14 cellular contexts compared by ENCODE assay signal in genomic region chr16:89378947-89379771, GRCh38.
DNase-seq lines count a peak whose midpoint lies in the region; ATAC-seq, FAIRE-seq and TF ChIP-seq lines count a peak whose summit lies in the region.
"Had no signal": no experiment of that assay in that cellular context is flagged by ENCODE, and none has a peak within 500 bp of the region (broad histone marks: within the 10 kb centered on the region; RNA-seq: fewer than 3 reads in every experiment).

No MANE protein-coding gene starts in this region.

- POLR2A ChIA-PET in CD4-positive, alpha-beta T cell (lab: Charles Lee): interaction anchor here (0.6 to 1.1 kb wide), 2 partner anchors 19 to 110 kb away, joined by 3 read pairs; no protein-coding TSS in a partner anchor

- no peak for ATAC-seq in CD4-positive, alpha-beta T cell (ENCODE audit: poor library complexity)
- peak; percentile 72 for ATAC-seq in esophagus mucosa
- ATAC-seq: activated CD8-positive, alpha-beta memory T cell treated with anti-CD3 and anti-CD28 coated beads, Interleukin-2, amount 10 ng/mL, durations not matched to agents 7 days and 5 days; right lobe of liver had no signal

- peaks cover 36% of the 10 kb centered on the region for H3K36me3 Mint-ChIP-seq in CD4-positive, alpha-beta T cell (ENCODE audit: low read depth)

- H3K4me1 Mint-ChIP-seq in CD4-positive, alpha-beta T cell (ENCODE audit: low read depth): peaks cover 93% of the 10 kb centered on the region

- no peak for FAIRE-seq in frontal cortex (lab: Jason Lieb, UNC)
- FAIRE-seq: H1 had no signal

- H3K36me3 ChIP-seq in neutrophil: no peaks in the 10 kb centered on the region
- H3K36me3 ChIP-seq: colonic mucosa, right lobe of liver had no signal

- H3K27me3 Mint-ChIP-seq in CD4-positive, alpha-beta T cell: no peaks in the 10 kb centered on the region
- H3K27me3 Mint-ChIP-seq: activated CD8-positive, alpha-beta memory T cell treated with anti-CD3 and anti-CD28 coated beads, Interleukin-2, amount 10 ng/mL, durations not matched to agents 7 days and 5 days had no signal

- peak overlapping the region; percentile 61 for H3K27ac Mint-ChIP-seq in CD4-positive, alpha-beta T cell

- CTCF ChIA-PET in CD4-positive, alpha-beta T cell (lab: Charles Lee): interaction anchor here (0.6 kb wide), 1 partner anchor 12 kb away, joined by 3 read pairs; no protein-coding TSS in a partner anchor

- peak overlapping the region; percentile 30 for H3K4me3 Mint-ChIP-seq in CD4-positive, alpha-beta T cell
- H3K4me3 Mint-ChIP-seq: activated CD8-positive, alpha-beta memory T cell treated with anti-CD3 and anti-CD28 coated beads, Interleukin-2, amount 10 ng/mL, durations not matched to agents 7 days and 5 days had no signal

- no peaks in the 10 kb centered on the region for H3K9me3 ChIP-seq in CD4-positive, alpha-beta T cell (ENCODE audit: control insufficient read depth, low read length)
- H3K9me3 ChIP-seq in neutrophil: no peaks in the 10 kb centered on the region
- H3K9me3 ChIP-seq: colonic mucosa, right lobe of liver, SJSA1 had no signal

- no peak overlapping the region for H3K27ac ChIP-seq in CD4-positive, alpha-beta T cell (ENCODE audit: low read depth, low read length)
- H3K27ac ChIP-seq in neutrophil: peak overlapping the region; percentile 46
- H3K27ac ChIP-seq: colonic mucosa, right lobe of liver, SJSA1 had no signal

- no peak for DNase-seq in CD4-positive, alpha-beta T cell
- DNase-seq in NCI-H510A treated with DMSO at 0.1 percent for 48 hours (lab: John Stamatoyannopoulos, UW): peak; percentile 43
- no peak for DNase-seq in activated CD4-positive, CD25-positive, alpha-beta regulatory T cell treated with anti-CD3 and anti-CD28 coated beads, Interleukin-2, amount 50 U/mL, for 72 hours
- DNase-seq in NCI-H345 (lab: John Stamatoyannopoulos, UW): no peak
- no peak for DNase-seq in dermis blood vessel endothelial cell
- DNase-seq in frontal cortex (ENCODE audit: low spot score in 2 of 2): no peak
- DNase-seq: activated CD8-positive, alpha-beta memory T cell treated with anti-CD3 and anti-CD28 coated beads, Interleukin-2, amount 10 ng/mL, durations not matched to agents 7 days and 5 days; colonic mucosa; COR-L47 had no signal

- no peaks in the 10 kb centered on the region for H3K27me3 ChIP-seq in CD4-positive, alpha-beta T cell (ENCODE audit: control insufficient read depth, insufficient read depth, low read length)
- H3K27me3 ChIP-seq in neutrophil: no peaks in the 10 kb centered on the region
- H3K27me3 ChIP-seq: colonic mucosa, right lobe of liver, SJSA1 had no signal

- H3K4me1 ChIP-seq in neutrophil (ENCODE audit: control insufficient read depth in 1 of 2, insufficient read depth in 1 of 2, low read depth in 1 of 2, low read length in 1 of 2): peaks cover 22% of the 10 kb centered on the region in 2 experiments

- H3K4me3 ChIP-seq in neutrophil (ENCODE audit: low read depth in 1 of 2, low read length in 1 of 2): no peak overlapping the region
- H3K4me3 ChIP-seq: colonic mucosa, right lobe of liver, SJSA1 had no signal

- TF ChIP-seq CTCF in CD4-positive, alpha-beta T cell (IDR thresholded peaks at IDR 0.05): no peak
- no peak for TF ChIP-seq CTCF in neutrophil (IDR thresholded peaks at IDR 0.05)

- intact Hi-C loops in CD4-positive, alpha-beta T cell (cut with DNase I, micrococcal nuclease): no loop called here

- no peaks in the 10 kb centered on the region for H3K9me3 Mint-ChIP-seq in CD4-positive, alpha-beta T cell
